Comparison of ENCODE assay signal across 8 cellular contexts in genomic region chr1:200410566-200410878, GRCh38. TPM values are rescaled to one million over a fixed set of nuclear protein-coding genes. Genes with fewer than 3 reads are reported as not detected.
DNase-seq lines count a peak whose midpoint lies in the region; ATAC-seq and TF ChIP-seq lines count a peak whose summit lies in the region.

No MANE protein-coding gene starts in this region.

- H3K36me3 Mint-ChIP-seq in activated naive CD4-positive, alpha-beta T cell treated with anti-CD3 and anti-CD28 coated beads, Interleukin-2, amount 50 U/mL, for 24 hours: peaks cover 29% of the 10 kb centered on the region
- peaks cover 34% of the 10 kb centered on the region for H3K36me3 Mint-ChIP-seq in activated CD8-positive, alpha-beta T cell treated with anti-CD3 and anti-CD28 coated beads for 36 hours (ENCODE audit: low read depth)

- ATAC-seq in activated CD8-positive, alpha-beta T cell treated with anti-CD3 and anti-CD28 coated beads for 36 hours: no peak
- peak; percentile 4 for ATAC-seq in stimulated activated naive CD8-positive, alpha-beta T cell treated with anti-CD3 and anti-CD28 coated beads, Interleukin-15, amount 100 ng/mL, for 72 hours

- no peak overlapping the region for H3K27ac ChIP-seq in substantia nigra (ENCODE audit: low read depth, low read length, poor library complexity, severe bottlenecking)

- H3K4me3 Mint-ChIP-seq in activated naive CD4-positive, alpha-beta T cell treated with anti-CD3 and anti-CD28 coated beads, Interleukin-2, amount 50 U/mL, for 24 hours: peak overlapping the region; percentile 99
- peak overlapping the region; percentile 84 for H3K4me3 Mint-ChIP-seq in activated CD8-positive, alpha-beta T cell treated with anti-CD3 and anti-CD28 coated beads for 36 hours
- peak overlapping the region; percentile 87 to 89 for H3K4me3 Mint-ChIP-seq in stimulated activated naive CD8-positive, alpha-beta T cell treated with anti-CD3 and anti-CD28 coated beads, Interleukin-15, amount 100 ng/mL, for 72 hours

- in situ Hi-C loops in ACHN (cut with HindIII; ENCODE audit: low pct_ligation_motif_present, low pct_unique_long_range_greater_than_20kb, low sequenced_read_pairs): no loop called here

- H3K27me3 Mint-ChIP-seq in activated naive CD4-positive, alpha-beta T cell treated with anti-CD3 and anti-CD28 coated beads, Interleukin-2, amount 50 U/mL, for 24 hours: no peaks in the 10 kb centered on the region
- peaks cover 2% of the 10 kb centered on the region for H3K27me3 Mint-ChIP-seq in activated CD8-positive, alpha-beta T cell treated with anti-CD3 and anti-CD28 coated beads for 36 hours
- H3K27me3 Mint-ChIP-seq in stimulated activated naive CD8-positive, alpha-beta T cell treated with anti-CD3 and anti-CD28 coated beads, Interleukin-15, amount 100 ng/mL, for 72 hours: no peaks in the 10 kb centered on the region

- CTCF ChIA-PET in activated CD8-positive, alpha-beta T cell treated with anti-CD3 and anti-CD28 coated beads for 36 hours (lab: Charles Lee): interaction anchor here (1.0 to 1.4 kb wide), 2 partner anchors 14 to 78 kb away, joined by 3 read pairs; no protein-coding TSS in a partner anchor

- POLR2A ChIA-PET in activated CD8-positive, alpha-beta T cell treated with anti-CD3 and anti-CD28 coated beads for 36 hours (lab: Charles Lee): interaction anchor here (1.0 kb wide), 1 partner anchor 62 kb away, joined by 4 read pairs; no protein-coding TSS in a partner anchor

- no peak for TF ChIP-seq CTCF in activated CD8-positive, alpha-beta T cell treated with anti-CD3 and anti-CD28 coated beads for 36 hours (IDR thresholded peaks at IDR 0.05)

- intact Hi-C loops in activated CD8-positive, alpha-beta T cell treated with anti-CD3 and anti-CD28 coated beads for 36 hours (cut with micrococcal nuclease): no loop called here

- H3K27ac Mint-ChIP-seq in activated naive CD4-positive, alpha-beta T cell treated with anti-CD3 and anti-CD28 coated beads, Interleukin-2, amount 50 U/mL, for 24 hours: no peak overlapping the region
- H3K27ac Mint-ChIP-seq in activated CD8-positive, alpha-beta T cell treated with anti-CD3 and anti-CD28 coated beads for 36 hours: peak overlapping the region; percentile 93
- H3K27ac Mint-ChIP-seq in stimulated activated naive CD8-positive, alpha-beta T cell treated with anti-CD3 and anti-CD28 coated beads, Interleukin-15, amount 100 ng/mL, for 72 hours: peak overlapping the region in 1 of 2 donors; percentile 98

- H3K9me3 Mint-ChIP-seq in activated naive CD4-positive, alpha-beta T cell treated with anti-CD3 and anti-CD28 coated beads, Interleukin-2, amount 50 U/mL, for 24 hours: peaks cover 11% of the 10 kb centered on the region
- no peaks in the 10 kb centered on the region for H3K9me3 Mint-ChIP-seq in activated CD8-positive, alpha-beta T cell treated with anti-CD3 and anti-CD28 coated beads for 36 hours
- no peaks in the 10 kb centered on the region for H3K9me3 Mint-ChIP-seq in stimulated activated naive CD8-positive, alpha-beta T cell treated with anti-CD3 and anti-CD28 coated beads, Interleukin-15, amount 100 ng/mL, for 72 hours

- peak overlapping the region; percentile 87; the same call in 1 of the 2 replicates for H3K4me3 ChIP-seq in iPS-18c (ENCODE audit: insufficient read depth, low read depth, low read length)

- H3K4me1 Mint-ChIP-seq in activated naive CD4-positive, alpha-beta T cell treated with anti-CD3 and anti-CD28 coated beads, Interleukin-2, amount 50 U/mL, for 24 hours: peaks cover 49% of the 10 kb centered on the region
- peaks cover 46% of the 10 kb centered on the region for H3K4me1 Mint-ChIP-seq in activated CD8-positive, alpha-beta T cell treated with anti-CD3 and anti-CD28 coated beads for 36 hours (ENCODE audit: low read depth)
- peaks cover 53% of the 10 kb centered on the region for H3K4me1 Mint-ChIP-seq in stimulated activated naive CD8-positive, alpha-beta T cell treated with anti-CD3 and anti-CD28 coated beads, Interleukin-15, amount 100 ng/mL, for 72 hours

- H3K9me3 ChIP-seq in iPS-18c (ENCODE audit: control insufficient read depth, insufficient read depth, low read length): no peaks in the 10 kb centered on the region

- DNase-seq in activated naive CD4-positive, alpha-beta T cell treated with anti-CD3 and anti-CD28 coated beads, Interleukin-2, amount 50 U/mL, for 16 hours: no peak
- peak; percentile 95 for DNase-seq in NCI-H1105 treated with DMSO at 0.1 percent for 48 hours (lab: John Stamatoyannopoulos, UW)
- no peak for DNase-seq in activated CD8-positive, alpha-beta T cell treated with anti-CD3 and anti-CD28 coated beads for 36 hours
- no peak for DNase-seq in stimulated activated naive CD8-positive, alpha-beta T cell treated with anti-CD3 and anti-CD28 coated beads, Interleukin-15, amount 100 ng/mL, for 72 hours
- no peak for DNase-seq in ACHN
- DNase-seq in substantia nigra (lab: John Stamatoyannopoulos, UW): no peak

RNA-seq across cellular contexts. Expression of gene ZNF281, which starts 0.7 kb away (rescaled TPM):
- 10 to 100 TPM; 12.0 to 12.2 TPM for total RNA-seq in activated CD8-positive, alpha-beta T cell treated with anti-CD3 and anti-CD28 coated beads for 36 hours
